19 cellular contexts compared by ENCODE assay signal in the genomic region with DNA sequence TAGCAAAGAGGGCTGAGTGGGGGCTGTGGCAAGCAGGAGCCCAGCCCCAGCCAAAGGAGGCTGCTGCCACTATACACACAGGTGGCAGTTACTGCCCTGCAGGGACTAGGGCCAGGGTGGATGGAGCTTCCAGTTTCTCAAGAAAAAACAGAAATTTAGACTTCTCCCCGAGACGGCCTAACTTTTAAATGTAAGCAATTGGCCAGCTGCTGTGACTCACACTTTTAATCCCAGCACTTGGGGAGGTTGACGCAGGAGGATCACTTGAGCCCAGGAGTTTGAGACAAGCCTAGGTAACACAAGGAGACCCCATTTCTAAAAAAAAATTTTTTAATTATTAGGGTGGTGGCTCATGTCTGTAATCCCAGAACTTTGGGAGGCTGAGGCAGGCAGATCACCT.
A peak's percentile ranks its signal among the peaks of the same experiment; 100 is the strongest.
DNase-seq lines count a peak whose midpoint lies in the region; ATAC-seq, FAIRE-seq and TF ChIP-seq lines count a peak whose summit lies in the region.
"Had no signal": no experiment of that assay in that cellular context is flagged by ENCODE, and none has a peak within 500 bp of the region (broad histone marks: within the 10 kb centered on the region; RNA-seq: fewer than 3 reads in every experiment).

No MANE protein-coding gene starts in this region.

- no peak for FAIRE-seq in H1 (lab: Jason Lieb, UNC)
- FAIRE-seq: H54 had no signal

- no TSS peak for BruUV-seq in Calu3 (replicated peaks; lab: Mats Ljungman, UMichigan)
- no TSS peak for BruUV-seq in OCI-LY7 (replicated peaks; lab: Mats Ljungman, UMichigan)

- no peaks in the 10 kb centered on the region for H3K27me3 Mint-ChIP-seq in Calu3 (ENCODE audit: unreplicated experiment)
- H3K27me3 Mint-ChIP-seq in activated T-cell treated with anti-CD3 and anti-CD28 coated beads, Interleukin-2, amount 50 U/mL, for 4 hours (ENCODE audit: low read depth), result no peaks in the 10 kb centered on the region

- DNase-seq in Calu3, result no peak
- DNase-seq in OCI-LY7 (ENCODE audit: low spot score), result no peak
- no peak for DNase-seq in H1 (ENCODE audit: low read depth in 1 of 2, low spot score in 2 of 2)
- no peak for DNase-seq in cerebellum (ENCODE audit: low spot score)
- DNase-seq in activated T-cell treated with anti-CD3 and anti-CD28 coated beads, Interleukin-2, amount 50 U/mL, for 4 hours, result no peak
- DNase-seq: ACHN; AML-193; DMS153; GF-D8; NCI-H1105 treated with DMSO at 0.1 percent for 48 hours; NCI-H1694; NK-92 treated with Interleukin-12 subunit alpha and Interleukin-12 subunit beta, amount 100 ng/mL, for 24 hours; SHP77; SK-N-SH had no signal

- H2BK12ac ChIP-seq in H1 (ENCODE audit: low read depth, low read length), result 0 out of 2 replicates have a peak overlapping the region, but pooled peaks have one; percentile 75

- no peak for ATAC-seq in HG03354 (IDR thresholded peaks at IDR 0.05; ENCODE audit: poor library complexity, severe bottlenecking, unreplicated experiment)
- no peak for ATAC-seq in GM19452 (IDR thresholded peaks at IDR 0.05; ENCODE audit: unreplicated experiment)
- ATAC-seq in activated T-cell treated with anti-CD3 and anti-CD28 coated beads, Interleukin-2, amount 50 U/mL, for 4 hours, result no peak

- H2BK20ac ChIP-seq in H1 (ENCODE audit: low read length), result no peak overlapping the region

- no peak overlapping the region for H2BK120ac ChIP-seq in H1 (replicated peaks; ENCODE audit: low read depth, low read length)

- peak overlapping the region; percentile 31 for H2AFZ ChIP-seq in OCI-LY7 (ENCODE audit: low read length)
- no peak overlapping the region for H2AFZ ChIP-seq in H1 (ENCODE audit: low read length)

- H3K18ac ChIP-seq in H1 (ENCODE audit: extremely low read depth, low read length), result no peak overlapping the region

- H2BK5ac ChIP-seq in H1 (ENCODE audit: low read depth, low read length), result no peak overlapping the region

- peaks cover 9% of the 10 kb centered on the region for H3K4me1 Mint-ChIP-seq in Calu3 (ENCODE audit: low read depth, unreplicated experiment)
- H3K4me1 Mint-ChIP-seq in activated T-cell treated with anti-CD3 and anti-CD28 coated beads, Interleukin-2, amount 50 U/mL, for 4 hours (ENCODE audit: low read depth), result peaks cover 7% of the 10 kb centered on the region

- H3K27me3 ChIP-seq in H1 (replicated peaks in 1 of 4; ENCODE audit: control insufficient read depth in 3 of 4, extremely low read depth in 1 of 4, insufficient read depth in 3 of 4, low read length in 3 of 4), result no peaks in the 10 kb centered on the region
- no peaks in the 10 kb centered on the region for H3K27me3 ChIP-seq in skeletal muscle tissue (ENCODE audit: control insufficient read depth in 3 of 3, insufficient read depth in 3 of 3, low read length in 3 of 3)

- no peak overlapping the region for H3K4me3 Mint-ChIP-seq in Calu3 (ENCODE audit: low read depth, unreplicated experiment)
- no peak overlapping the region for H3K4me3 Mint-ChIP-seq in activated T-cell treated with anti-CD3 and anti-CD28 coated beads, Interleukin-2, amount 50 U/mL, for 4 hours
- H3K4me3 Mint-ChIP-seq: CD14-positive monocyte had no signal

- H4K20me1 ChIP-seq in OCI-LY7 (ENCODE audit: insufficient read depth, low read length), result no peaks in the 10 kb centered on the region
- peaks cover 0 to 4% of the 10 kb centered on the region in 2 experiments for H4K20me1 ChIP-seq in H1 (replicated peaks in 1 of 2; ENCODE audit: control insufficient read depth in 1 of 2, insufficient read depth in 2 of 2, low read length in 2 of 2)

- no peak overlapping the region for H3K27ac ChIP-seq in OCI-LY7 (ENCODE audit: low read depth, low read length, poor library complexity, severe bottlenecking)
- no peak overlapping the region for H3K27ac ChIP-seq in H1 (ENCODE audit: low read depth, low read length)
- no peak overlapping the region for H3K27ac ChIP-seq in skeletal muscle tissue (ENCODE audit: low read depth, low read length)

- H3K27ac Mint-ChIP-seq in Calu3 (ENCODE audit: unreplicated experiment), result peak overlapping the region; percentile 21

- no peak for TF ChIP-seq POLR2A in H1 (IDR thresholded peaks at IDR 0.05; ENCODE audit: control extremely low read depth in 1 of 2, low read depth in 2 of 2, low read length in 2 of 2)

- CTCF ChIA-PET in Calu3 (lab: Charles Lee), result interaction anchor here (0.5 to 1.3 kb wide), 2 partner anchors 442 to 493 kb away, joined by 3 to 8 read pairs; no protein-coding TSS in a partner anchor
- CTCF ChIA-PET in OCI-LY7 (lab: Charles Lee; ENCODE audit: unreplicated experiment), result no interaction called here
- CTCF ChIA-PET in H1 (lab: Charles Lee; ENCODE audit: partially characterized antibody), result interaction anchor here (0.6 to 5.1 kb wide), 15 partner anchors 10 to 454 kb away, joined by 3 to 66 read pairs (median 4); no protein-coding TSS in a partner anchor

- H3K14ac ChIP-seq in H1 (ENCODE audit: insufficient read length), result no peak overlapping the region

- no peak overlapping the region for H3K56ac ChIP-seq in H1 (replicated peaks; ENCODE audit: insufficient read length, low read depth, low read length)

- WGBS in H1 (ENCODE audit: extremely low coverage in 1 of 2, insufficient coverage in 1 of 2, insufficient read length in 1 of 2, insufficient replicate concordance in 2 of 2, low coverage in 1 of 2, low lambda C conversion rate in 2 of 2, missing lambda C conversion rate in 1 of 2), 2 experiments, result 91% methylated on average over 3 of the region's 3 CpGs; no CpG with 5 or more reads in 1 of the 2 experiments

- H3K9me3 ChIP-seq in OCI-LY7 (ENCODE audit: low read length) (no peaks in the 10 kb centered on the region), H1 (ENCODE audit: insufficient read depth in 2 of 2, low read depth in 1 of 2, low read length in 1 of 2) (no peaks in the 10 kb centered on the region), skeletal muscle tissue (ENCODE audit: control insufficient read depth in 3 of 3, low read length in 3 of 3) (no peaks in the 10 kb centered on the region)
- H3K9me3 ChIP-seq: SK-N-SH had no signal

- H4K8ac ChIP-seq in H1 (ENCODE audit: extremely low read depth, insufficient read depth, low read length), result no peak overlapping the region

- no peak overlapping the region for H3K9ac ChIP-seq in H1 (replicated peaks in 1 of 4; ENCODE audit: extremely low read depth in 1 of 4, low read depth in 3 of 4, low read length in 3 of 4)
- peak overlapping the region in 2 of 3 donors; percentile 6 to 25 for H3K9ac ChIP-seq in skeletal muscle tissue (ENCODE audit: low read depth in 1 of 3, low read length in 3 of 3)
- H3K9ac ChIP-seq: SK-N-SH had no signal

- H3K23ac ChIP-seq in H1 (ENCODE audit: insufficient read length), result no peak overlapping the region

- no peak for TF ChIP-seq EP300 in H1 (IDR thresholded peaks at IDR 0.05; ENCODE audit: borderline replicate concordance in 1 of 2, low read depth in 2 of 2, low read length in 2 of 2)

- H3K79me2 ChIP-seq in OCI-LY7 (ENCODE audit: insufficient read depth, low read depth, low read length) (no peaks in the 10 kb centered on the region), H1 (ENCODE audit: control insufficient read depth in 1 of 2, insufficient read depth in 2 of 2, low read length in 2 of 2) (no peaks in the 10 kb centered on the region)

- H3K4me1 ChIP-seq in OCI-LY7 (ENCODE audit: insufficient read depth, low read length, poor library complexity, severe bottlenecking) (peaks cover 7% of the 10 kb centered on the region), H1 (replicated peaks in 1 of 4; ENCODE audit: control insufficient read depth in 3 of 4, insufficient read depth in 4 of 4, low read length in 3 of 4) (no peaks in the 10 kb centered on the region), skeletal muscle tissue (ENCODE audit: control insufficient read depth in 3 of 3, insufficient read depth in 3 of 3, low read length in 3 of 3) (peaks cover 0 to 10% (median 3%) of the 10 kb centered on the region in 3 donors)

- no peak for TF ChIP-seq RAD21 in H1 (IDR thresholded peaks at IDR 0.05 in 1 of 2, conservative IDR thresholded peaks at IDR 0.05 in 1 of 2; ENCODE audit: low read depth in 2 of 2, low read length in 2 of 2)

- intact Hi-C loops in Calu3 (cut with micrococcal nuclease; ENCODE audit: unreplicated experiment), result no loop called here
- intact Hi-C loops in OCI-LY7 (cut with micrococcal nuclease; ENCODE audit: unreplicated experiment), result no loop called here

- no peaks in the 10 kb centered on the region for H3K23me2 ChIP-seq in H1 (ENCODE audit: low read depth, low read length)

- POLR2A ChIA-PET in OCI-LY7 (lab: Charles Lee), result no interaction called here
- POLR2A ChIA-PET in H1 (lab: Charles Lee; ENCODE audit: partially characterized antibody), result interaction anchor here (0.5 to 1.1 kb wide), 2 partner anchors 68 to 156 kb away, joined by 3 to 4 read pairs; no protein-coding TSS in a partner anchor

- no peak overlapping the region for H4K5ac ChIP-seq in H1 (ENCODE audit: insufficient read length, low read depth, low read length)

- no peak overlapping the region for H2AK5ac ChIP-seq in H1 (ENCODE audit: low read depth, low read length)

- H2BK15ac ChIP-seq in H1 (ENCODE audit: low read length), result 0 out of 2 replicates have a peak overlapping the region, but pooled peaks have one; percentile 53

- H3K9me2 ChIP-seq in OCI-LY7 (ENCODE audit: insufficient read depth, low read length), result no peaks in the 10 kb centered on the region
- H3K9me2 ChIP-seq: SK-N-SH had no signal

- no peak overlapping the region for H3K4me3 ChIP-seq in OCI-LY7 (ENCODE audit: low read depth, low read length, poor library complexity, severe bottlenecking)
- H3K4me3 ChIP-seq in H1 (ENCODE audit: extremely low read depth in 1 of 4, insufficient read depth in 2 of 4, low read depth in 3 of 4, low read length in 4 of 4), result no peak overlapping the region
- no peak overlapping the region for H3K4me3 ChIP-seq in skeletal muscle tissue (ENCODE audit: low read length in 3 of 3)

- TF ChIP-seq CTCF in Calu3 (IDR thresholded peaks at IDR 0.05; ENCODE audit: unreplicated experiment) (no peak), OCI-LY7 (conservative IDR thresholded peaks at IDR 0.05; ENCODE audit: low read length) (no peak), H1 (IDR thresholded peaks at IDR 0.05; ENCODE audit: control extremely low read depth in 1 of 3, insufficient read depth in 1 of 3, low read depth in 1 of 3, low read length in 3 of 3) (no peak)

- no peak overlapping the region for H3K4ac ChIP-seq in H1 (replicated peaks; ENCODE audit: insufficient read length, low read depth, low read length)

- H3K36me3 Mint-ChIP-seq in Calu3 (ENCODE audit: insufficient read depth, unreplicated experiment), result peaks cover 18% of the 10 kb centered on the region
- H3K36me3 Mint-ChIP-seq in activated T-cell treated with anti-CD3 and anti-CD28 coated beads, Interleukin-2, amount 50 U/mL, for 4 hours (ENCODE audit: insufficient read depth), result no peaks in the 10 kb centered on the region
- H3K36me3 Mint-ChIP-seq: CD14-positive monocyte had no signal

- no peaks in the 10 kb centered on the region for H3K36me3 ChIP-seq in OCI-LY7 (ENCODE audit: insufficient read depth, low read length)
- no peaks in the 10 kb centered on the region for H3K36me3 ChIP-seq in H1 (ENCODE audit: control insufficient read depth in 2 of 4, insufficient read depth in 4 of 4, low read length in 3 of 4)
- H3K36me3 ChIP-seq in skeletal muscle tissue (ENCODE audit: control insufficient read depth in 3 of 3, insufficient read depth in 3 of 3, low read length in 3 of 3), result no peaks in the 10 kb centered on the region

- H3K79me1 ChIP-seq in H1 (ENCODE audit: low read depth, low read length), result no peaks in the 10 kb centered on the region

- H3K4me2 ChIP-seq in OCI-LY7 (ENCODE audit: low read length) (no peak overlapping the region), H1 (ENCODE audit: insufficient read depth in 1 of 2, low read depth in 2 of 2, low read length in 2 of 2) (no peak overlapping the region)
- H3K4me2 ChIP-seq: SK-N-SH had no signal

- no peak overlapping the region for H4K91ac ChIP-seq in H1 (replicated peaks; ENCODE audit: insufficient read length, low read length)

- no peaks in the 10 kb centered on the region for H3K9me3 Mint-ChIP-seq in Calu3 (ENCODE audit: low read depth, unreplicated experiment)
- no peaks in the 10 kb centered on the region for H3K9me3 Mint-ChIP-seq in activated T-cell treated with anti-CD3 and anti-CD28 coated beads, Interleukin-2, amount 50 U/mL, for 4 hours
- H3K9me3 Mint-ChIP-seq: CD14-positive monocyte had no signal

Comparison
In these comparisons a context has a peak if more than half of its experiments do, and no peak if none do; other contexts are left out.
1. H3K9ac ChIP-seq: peak in skeletal muscle tissue (2 of 3); none in H1 (0 of 4).